Comparison of ENCODE assay signal across 1 cellular context in the genomic region with DNA sequence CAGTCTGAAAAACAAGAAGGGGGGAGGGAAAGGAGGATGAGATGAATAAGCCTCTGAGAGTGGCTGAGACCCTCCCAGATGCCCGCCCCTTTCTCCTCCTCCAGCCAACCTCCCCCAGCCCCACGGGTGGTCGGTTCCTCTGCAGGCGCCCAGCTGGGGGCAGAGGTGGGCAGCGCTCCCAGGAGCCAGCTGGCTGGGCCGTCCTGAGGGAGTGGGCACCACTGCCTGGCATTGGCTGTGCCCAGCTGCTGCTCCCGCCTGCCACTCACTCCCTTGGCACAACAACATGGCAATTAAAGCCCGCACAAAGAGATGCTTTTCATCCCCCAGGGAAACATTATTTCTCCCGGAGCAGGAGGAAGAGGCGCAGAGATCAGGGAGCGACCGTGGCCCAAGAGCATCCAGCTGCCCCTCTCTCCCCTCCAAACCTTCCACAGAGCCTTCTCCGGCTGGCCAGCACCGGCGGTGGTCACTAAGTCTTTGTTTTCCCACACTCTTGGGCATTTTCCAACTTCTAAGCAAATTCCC.
TF ChIP-seq lines count a peak whose summit lies in the region.

No MANE protein-coding gene starts in this region.

TF ChIP-seq in GM23338, 12 proteins besides CTCF, POLR2A, EP300 and RAD21 (continued from another document):
- TF ChIP-seq ZNF462 (CRISPR knock-in tag; IDR thresholded peaks at IDR 0.05) (no peak), ZNF331 (CRISPR knock-in tag; IDR thresholded peaks at IDR 0.05; ENCODE audit: low read depth) (no peak)
